In genomic region chr22:29587938-29588699, GRCh38 we compare ENCODE assay signal across 10 cellular contexts. TPM values are rescaled to one million over a fixed set of nuclear protein-coding genes. Genes with fewer than 3 reads are reported as not detected.
DNase-seq lines count a peak whose midpoint lies in the region; ATAC-seq and TF ChIP-seq lines count a peak whose summit lies in the region.
"Had no signal": no experiment of that assay in that cellular context is flagged by ENCODE, and none has a peak within 500 bp of the region (broad histone marks: within the 10 kb centered on the region; RNA-seq: fewer than 3 reads in every experiment).

No MANE protein-coding gene starts in this region.

- TF ChIP-seq CTCF in fibroblast of mammary gland (conservative IDR thresholded peaks at IDR 0.05; ENCODE audit: control insufficient read depth, insufficient read depth, low read depth, low read length) = no peak

- H3K4me3 ChIP-seq in fibroblast of mammary gland (ENCODE audit: control insufficient read depth, low read depth, low read length) (no peak overlapping the region), thymus (ENCODE audit: low read length) (no peak overlapping the region)

- no peaks in the 10 kb centered on the region for H3K36me3 ChIP-seq in thymus (ENCODE audit: control insufficient read depth, insufficient read depth)

- peak overlapping the region; percentile 31 for H3K27ac ChIP-seq in thymus (ENCODE audit: low read depth)

- no peaks in the 10 kb centered on the region for H3K9me3 ChIP-seq in thymus (ENCODE audit: control insufficient read depth)

- no peaks in the 10 kb centered on the region for H3K27me3 ChIP-seq in thymus (ENCODE audit: control insufficient read depth, insufficient read depth)

- peaks cover 2% of the 10 kb centered on the region for H3K27me3 Mint-ChIP-seq in activated CD4-positive, alpha-beta T cell treated with anti-CD3 and anti-CD28 coated beads, Interleukin-2, amount 10 ng/mL, durations not matched to agents 7 days and 5 days
- no peaks in the 10 kb centered on the region for H3K27me3 Mint-ChIP-seq in stimulated activated memory B cell treated with anti-CD40 and anti-IgM and Interleukin-4, amounts not matched to agents 10 μg/mL and 1 μg/mL and 100 μg/mL, for 72 hours
- H3K27me3 Mint-ChIP-seq: central memory CD8-positive, alpha-beta T cell; naive B cell had no signal

- H3K4me1 Mint-ChIP-seq in activated CD4-positive, alpha-beta T cell treated with anti-CD3 and anti-CD28 coated beads, Interleukin-2, amount 10 ng/mL, durations not matched to agents 7 days and 5 days = peaks cover 12% of the 10 kb centered on the region
- H3K4me1 Mint-ChIP-seq in stimulated activated memory B cell treated with anti-CD40 and anti-IgM and Interleukin-4, amounts not matched to agents 10 μg/mL and 1 μg/mL and 100 μg/mL, for 72 hours = no peaks in the 10 kb centered on the region

- no peak overlapping the region for H3K27ac Mint-ChIP-seq in activated CD4-positive, alpha-beta T cell treated with anti-CD3 and anti-CD28 coated beads, Interleukin-2, amount 10 ng/mL, durations not matched to agents 7 days and 5 days
- no peak overlapping the region for H3K27ac Mint-ChIP-seq in stimulated activated memory B cell treated with anti-CD40 and anti-IgM and Interleukin-4, amounts not matched to agents 10 μg/mL and 1 μg/mL and 100 μg/mL, for 72 hours
- H3K27ac Mint-ChIP-seq: T-helper 1 cell treated with Interleukin-12 subunit alpha and Interleukin-12 subunit beta and Interleukin-4 antibody, amounts not matched to agents 30 μg/mL and 1 μg/mL, for 36 hours had no signal

- ATAC-seq in SK-N-SH treated with all-trans-retinoic acid at 6 μM for 48 hours = peak; percentile 79
- no peak for ATAC-seq in stimulated activated memory B cell treated with anti-CD40 and anti-IgM and Interleukin-4, amounts not matched to agents 10 μg/mL and 1 μg/mL and 100 μg/mL, for 72 hours

- POLR2A ChIA-PET in activated CD4-positive, alpha-beta T cell treated with anti-CD3 and anti-CD28 coated beads, Interleukin-2, amount 10 ng/mL, durations not matched to agents 7 days and 5 days (lab: Charles Lee) = no interaction called here

- CTCF ChIA-PET in activated CD4-positive, alpha-beta T cell treated with anti-CD3 and anti-CD28 coated beads, Interleukin-2, amount 10 ng/mL, durations not matched to agents 7 days and 5 days (lab: Charles Lee) = interaction anchor here (0.7 to 1.9 kb wide), 5 partner anchors 16 to 500 kb away, joined by 3 to 6 read pairs (median 4); partner anchors contain the start of gene AP1B1

- no peaks in the 10 kb centered on the region for H3K9me3 Mint-ChIP-seq in activated CD4-positive, alpha-beta T cell treated with anti-CD3 and anti-CD28 coated beads, Interleukin-2, amount 10 ng/mL, durations not matched to agents 7 days and 5 days
- H3K9me3 Mint-ChIP-seq in stimulated activated memory B cell treated with anti-CD40 and anti-IgM and Interleukin-4, amounts not matched to agents 10 μg/mL and 1 μg/mL and 100 μg/mL, for 72 hours = no peaks in the 10 kb centered on the region
- H3K9me3 Mint-ChIP-seq: central memory CD8-positive, alpha-beta T cell; naive B cell; T-helper 1 cell treated with Interleukin-12 subunit alpha and Interleukin-12 subunit beta and Interleukin-4 antibody, amounts not matched to agents 30 μg/mL and 1 μg/mL, for 36 hours had no signal

- H3K36me3 Mint-ChIP-seq in activated CD4-positive, alpha-beta T cell treated with anti-CD3 and anti-CD28 coated beads, Interleukin-2, amount 10 ng/mL, durations not matched to agents 7 days and 5 days (ENCODE audit: low read depth) = no peaks in the 10 kb centered on the region
- no peaks in the 10 kb centered on the region for H3K36me3 Mint-ChIP-seq in stimulated activated memory B cell treated with anti-CD40 and anti-IgM and Interleukin-4, amounts not matched to agents 10 μg/mL and 1 μg/mL and 100 μg/mL, for 72 hours
- H3K36me3 Mint-ChIP-seq: naive B cell had no signal

- DNase-seq in GOT3 (lab: John Stamatoyannopoulos, UW) (peak; percentile 43), fibroblast of mammary gland (ENCODE audit: low read depth) (peak; percentile 91)
- no peak for DNase-seq in activated CD4-positive, alpha-beta T cell treated with anti-CD3 and anti-CD28 coated beads, Interleukin-2, amount 10 ng/mL, durations not matched to agents 7 days and 5 days
- no peak for DNase-seq in NK-92 treated with Interleukin-12 subunit alpha and Interleukin-12 subunit beta, amount 100 ng/mL, for 24 hours (lab: John Stamatoyannopoulos, UW)
- DNase-seq: naive B cell had no signal

- WGBS in thymus = 94% methylated on average over 9 of the region's 9 CpGs

- peaks cover 2% of the 10 kb centered on the region for H3K4me1 ChIP-seq in thymus (ENCODE audit: control insufficient read depth, insufficient read depth, low read length)

- H3K4me3 Mint-ChIP-seq in activated CD4-positive, alpha-beta T cell treated with anti-CD3 and anti-CD28 coated beads, Interleukin-2, amount 10 ng/mL, durations not matched to agents 7 days and 5 days = no peak overlapping the region
- no peak overlapping the region for H3K4me3 Mint-ChIP-seq in stimulated activated memory B cell treated with anti-CD40 and anti-IgM and Interleukin-4, amounts not matched to agents 10 μg/mL and 1 μg/mL and 100 μg/mL, for 72 hours
- H3K4me3 Mint-ChIP-seq: central memory CD8-positive, alpha-beta T cell; naive B cell; T-helper 1 cell treated with Interleukin-12 subunit alpha and Interleukin-12 subunit beta and Interleukin-4 antibody, amounts not matched to agents 30 μg/mL and 1 μg/mL, for 36 hours had no signal

TF ChIP-seq in SK-N-SH treated with all-trans-retinoic acid at 6 μM for 48 hours, 23 proteins besides CTCF, POLR2A, EP300 and RAD21:
- TF ChIP-seq CSRNP3 (CRISPR knock-in tag; IDR thresholded peaks at IDR 0.05) (no peak), TSHZ2 (CRISPR knock-in tag; IDR thresholded peaks at IDR 0.05) (no peak), PATZ1 (CRISPR knock-in tag; IDR thresholded peaks at IDR 0.05; ENCODE audit: borderline replicate concordance) (no peak), ZNF70 (CRISPR knock-in tag; IDR thresholded peaks at IDR 0.05) (no peak)

RNA-seq across cellular contexts. Expression of gene NIPSNAP1, which starts 7.2 kb away (rescaled TPM):
- 30.9 TPM for polyA plus RNA-seq in thymus
- 10 to 100 TPM; 38.7 to 38.9 TPM for total RNA-seq in activated CD4-positive, alpha-beta T cell treated with anti-CD3 and anti-CD28 coated beads, Interleukin-2, amount 10 ng/mL, durations not matched to agents 7 days and 5 days

RNA-seq across cellular contexts. Expression of gene NF2, which starts 15.3 kb away (rescaled TPM):
- polyA plus RNA-seq in thymus = 7.0 TPM
- 10 to 100 TPM; 56.7 to 57.2 TPM for total RNA-seq in activated CD4-positive, alpha-beta T cell treated with anti-CD3 and anti-CD28 coated beads, Interleukin-2, amount 10 ng/mL, durations not matched to agents 7 days and 5 days

RNA-seq across cellular contexts. Expression of gene THOC5, which starts 34.6 kb away (rescaled TPM):
- polyA plus RNA-seq in thymus = 15.8 TPM
- 10 to 100 TPM; 48.6 to 61.5 TPM for total RNA-seq in activated CD4-positive, alpha-beta T cell treated with anti-CD3 and anti-CD28 coated beads, Interleukin-2, amount 10 ng/mL, durations not matched to agents 7 days and 5 days

Comparison
In these comparisons a context has a peak if more than half of its experiments do, and no peak if none do; other contexts are left out.
1. DNase-seq: peak in GOT3 (single experiment) and fibroblast of mammary gland (single experiment); none in activated CD4-positive, alpha-beta T cell treated with anti-CD3 and anti-CD28 coated beads, Interleukin-2, amount 10 ng/mL, durations not matched to agents 7 days and 5 days (single experiment) and NK-92 treated with Interleukin-12 subunit alpha and Interleukin-12 subunit beta, amount 100 ng/mL, for 24 hours (single experiment).